ENCODE assay signal across 9 cellular contexts in genomic region chr14:104604461-104605449, GRCh38. TPM values are rescaled to one million over a fixed set of nuclear protein-coding genes. Genes with fewer than 3 reads are reported as not detected.
DNase-seq lines count a peak whose midpoint lies in the region; ATAC-seq and TF ChIP-seq lines count a peak whose summit lies in the region.
"Had no signal": no experiment of that assay in that cellular context is flagged by ENCODE, and none has a peak within 500 bp of the region (broad histone marks: within the 10 kb centered on the region; RNA-seq: fewer than 3 reads in every experiment).

TMEM179 (minus strand) TSS chr14:104604772; CDS start chr14:104604741, 31 bp downstream.

- no peaks in the 10 kb centered on the region for H3K79me2 ChIP-seq in GM23338 (replicated peaks; ENCODE audit: insufficient read depth)
- H3K79me2 ChIP-seq in PC-3 (ENCODE audit: low read length), result no peaks in the 10 kb centered on the region
- no peaks in the 10 kb centered on the region for H3K79me2 ChIP-seq in trophoblast cell (ENCODE audit: control insufficient read depth, insufficient read depth, low read length, poor library complexity)
- no peaks in the 10 kb centered on the region for H3K79me2 ChIP-seq in OCI-LY7 (ENCODE audit: insufficient read depth, low read depth, low read length)

- H3K9me2 ChIP-seq in GM23338 (ENCODE audit: insufficient read depth) (0 out of 2 replicates have a peak, but pooled peaks cover 2% of the 10 kb centered on the region), PC-3 (replicated peaks; ENCODE audit: low read length) (no peaks in the 10 kb centered on the region), OCI-LY7 (ENCODE audit: insufficient read depth, low read length) (no peaks in the 10 kb centered on the region)

- H3K18ac ChIP-seq in trophoblast cell (ENCODE audit: low read length), result no peak within 1 kb of the TSS

- H4K91ac ChIP-seq in trophoblast cell (ENCODE audit: low read depth, low read length), result no peak within 1 kb of the TSS

- H3K14ac ChIP-seq in trophoblast cell (ENCODE audit: low read length), result no peak within 1 kb of the TSS

- H3K9me3 ChIP-seq in PC-3 (ENCODE audit: low read length) (no peaks in the 10 kb centered on the region), trophoblast cell (ENCODE audit: insufficient read depth, low read depth, low read length) (peaks cover 5% of the 10 kb centered on the region), OCI-LY7 (ENCODE audit: low read length) (no peaks in the 10 kb centered on the region)

- H3F3A ChIP-seq in GM23338 (replicated peaks; ENCODE audit: low read depth), result no peaks in the 10 kb centered on the region
- H3F3A ChIP-seq in PC-3 (ENCODE audit: low read length, unreplicated experiment), result no peaks in the 10 kb centered on the region

- CTCF ChIA-PET in PC-3 (lab: Charles Lee), result no interaction called here
- CTCF ChIA-PET in OCI-LY7 (lab: Charles Lee; ENCODE audit: unreplicated experiment), result no interaction called here

- H2BK120ac ChIP-seq in trophoblast cell (ENCODE audit: insufficient read depth, low read length, poor library complexity), result no peak within 1 kb of the TSS

- H3K36me3 ChIP-seq in GM23338 (ENCODE audit: insufficient read depth), result no peaks in the 10 kb centered on the region
- no peaks in the 10 kb centered on the region for H3K36me3 ChIP-seq in PC-3 (ENCODE audit: low read depth, low read length)
- no peaks in the 10 kb centered on the region for H3K36me3 ChIP-seq in trophoblast cell (ENCODE audit: control insufficient read depth in 1 of 2, insufficient read depth in 2 of 2, low read length in 2 of 2)
- H3K36me3 ChIP-seq in OCI-LY7 (ENCODE audit: insufficient read depth, low read length), result no peaks in the 10 kb centered on the region

- H3K27me3 Mint-ChIP-seq in GM23338 (ENCODE audit: insufficient read depth, low read depth, poor library complexity), result peaks cover 25% of the 10 kb centered on the region

- H2AFZ ChIP-seq in GM23338 (peak within 1 kb of the TSS; percentile 92), PC-3 (ENCODE audit: low read length) (no peak within 1 kb of the TSS), trophoblast cell (ENCODE audit: insufficient read depth, low read length, poor library complexity) (no peak within 1 kb of the TSS), OCI-LY7 (ENCODE audit: low read length) (no peak within 1 kb of the TSS)

- H3K4me2 ChIP-seq in GM23338 (peak within 1 kb of the TSS; percentile 87), PC-3 (ENCODE audit: low read length) (no peak within 1 kb of the TSS), trophoblast cell (ENCODE audit: low read length) (peak within 1 kb of the TSS; percentile 51), OCI-LY7 (ENCODE audit: low read length) (no peak within 1 kb of the TSS)

- ATAC-seq in GM23338 (peak; percentile 84), PC-3 (no peak; the same call in 1 of the 2 replicates), GM18502 (IDR thresholded peaks at IDR 0.05; ENCODE audit: poor library complexity, unreplicated experiment) (no peak)

- H4K8ac ChIP-seq in trophoblast cell (ENCODE audit: low read depth, low read length), result no peak within 1 kb of the TSS

- TF ChIP-seq CTCF in GM23338 (conservative IDR thresholded peaks at IDR 0.05; ENCODE audit: low read depth in 2 of 2) (no peak), PC-3 (conservative IDR thresholded peaks at IDR 0.05; ENCODE audit: low read depth, low read length) (no peak), OCI-LY7 (conservative IDR thresholded peaks at IDR 0.05; ENCODE audit: low read length) (no peak)

- intact Hi-C loops in PC-3 (cut with micrococcal nuclease) (no loop called here), OCI-LY7 (cut with micrococcal nuclease; ENCODE audit: unreplicated experiment) (no loop called here)

- H3K4ac ChIP-seq in trophoblast cell (ENCODE audit: low read depth, low read length), result no peak within 1 kb of the TSS

- no peak within 1 kb of the TSS for H2BK12ac ChIP-seq in trophoblast cell (ENCODE audit: low read length)

- peaks cover 6% of the 10 kb centered on the region; the same call in 1 of the 2 replicates for H4K20me1 ChIP-seq in GM23338 (replicated peaks; ENCODE audit: insufficient read depth)
- no peaks in the 10 kb centered on the region for H4K20me1 ChIP-seq in PC-3 (ENCODE audit: low read length)
- no peaks in the 10 kb centered on the region for H4K20me1 ChIP-seq in OCI-LY7 (ENCODE audit: insufficient read depth, low read length)

- H3K4me3 ChIP-seq in GM23338, result peak within 1 kb of the TSS; percentile 61
- H3K4me3 ChIP-seq in PC-3 (ENCODE audit: low read length), result no peak within 1 kb of the TSS
- H3K4me3 ChIP-seq in trophoblast cell (ENCODE audit: low read depth, low read length), result no peak within 1 kb of the TSS
- H3K4me3 ChIP-seq in OCI-LY7 (ENCODE audit: low read depth, low read length, poor library complexity, severe bottlenecking), result no peak within 1 kb of the TSS

- H3K23ac ChIP-seq in trophoblast cell (ENCODE audit: low read length), result no peak within 1 kb of the TSS

- peaks cover 10% of the 10 kb centered on the region; the same call in 1 of the 2 replicates for H3K4me1 ChIP-seq in GM23338 (ENCODE audit: insufficient read depth)
- H3K4me1 ChIP-seq in PC-3 (ENCODE audit: insufficient read depth, low read length), result no peaks in the 10 kb centered on the region
- peaks cover 0 to 3% of the 10 kb centered on the region in 2 experiments for H3K4me1 ChIP-seq in trophoblast cell (ENCODE audit: control insufficient read depth in 1 of 2, insufficient read depth in 2 of 2, low read length in 2 of 2)
- H3K4me1 ChIP-seq in OCI-LY7 (ENCODE audit: insufficient read depth, low read length, poor library complexity, severe bottlenecking), result no peaks in the 10 kb centered on the region

- H3K27ac Mint-ChIP-seq in GM23338, result no peak within 1 kb of the TSS

- peaks cover 21% of the 10 kb centered on the region for H3K27me3 ChIP-seq in GM23338 (ENCODE audit: insufficient read depth)
- peaks cover 66% of the 10 kb centered on the region for H3K27me3 ChIP-seq in PC-3 (ENCODE audit: low read length)
- H3K27me3 ChIP-seq in trophoblast cell (ENCODE audit: insufficient read depth, low read length), result peaks cover 17% of the 10 kb centered on the region

- no peaks in the 10 kb centered on the region; the same call in 2 of the 3 replicates for H3K36me3 Mint-ChIP-seq in GM23338 (ENCODE audit: low read depth)

- H2AK5ac ChIP-seq in trophoblast cell (ENCODE audit: low read length), result no peak within 1 kb of the TSS

- H3K27ac ChIP-seq in GM23338 (ENCODE audit: low read depth) (no peak within 1 kb of the TSS), PC-3 (ENCODE audit: low read length) (no peak within 1 kb of the TSS), trophoblast cell (ENCODE audit: low read depth, low read length) (no peak within 1 kb of the TSS), OCI-LY7 (ENCODE audit: low read depth, low read length, poor library complexity, severe bottlenecking) (no peak within 1 kb of the TSS)

- no TSS peak for BruUV-seq in PC-3 (replicated peaks; lab: Mats Ljungman, UMichigan)
- no TSS peak for BruUV-seq in OCI-LY7 (replicated peaks; lab: Mats Ljungman, UMichigan)

- peak within 1 kb of the TSS; percentile 78 for H3K4me3 Mint-ChIP-seq in GM23338

- no CpG with 5 or more reads among the region's 91 CpGs for WGBS in trophoblast cell (ENCODE audit: extremely low coverage, insufficient coverage, insufficient read length)

- no peak within 1 kb of the TSS for H4K12ac ChIP-seq in trophoblast cell (ENCODE audit: low read depth, low read length)

- no peak within 1 kb of the TSS for H2BK5ac ChIP-seq in trophoblast cell (ENCODE audit: low read depth, low read length, poor library complexity)

- H3K4me1 Mint-ChIP-seq in GM23338, result peaks cover 14% of the 10 kb centered on the region

- H3K79me1 ChIP-seq in trophoblast cell (ENCODE audit: low read length), result no peaks in the 10 kb centered on the region

- POLR2A ChIA-PET in PC-3 (lab: Charles Lee; ENCODE audit: unreplicated experiment), result no interaction called here
- POLR2A ChIA-PET in OCI-LY7 (lab: Charles Lee), result no interaction called here

- H3K9me3 Mint-ChIP-seq in GM23338, result no peaks in the 10 kb centered on the region; the same call in 2 of the 3 replicates

- H3K9ac ChIP-seq in PC-3 (ENCODE audit: low read length), result no peak within 1 kb of the TSS
- no peak within 1 kb of the TSS for H3K9ac ChIP-seq in trophoblast cell (ENCODE audit: low read length)

- DNase-seq in GM23338 (ENCODE audit: low spot score), result peak; percentile 86
- peak; percentile 16 for DNase-seq in PC-3
- DNase-seq in glomerular visceral epithelial cell (ENCODE audit: extremely low spot score), result peak; percentile 18
- DNase-seq in trophoblast cell, result peak in 1 of 2 donors; percentile 70
- DNase-seq in DMS114 treated with DMSO at 0.1 percent for 48 hours (lab: John Stamatoyannopoulos, UW; ENCODE audit: unreplicated experiment), result no peak
- DNase-seq in OCI-LY7 (ENCODE audit: low spot score), result no peak
- DNase-seq in stimulated activated naive CD4-positive, alpha-beta T cell treated with Interleukin-2 at 50 U/mL for 16 hours (lab: John Stamatoyannopoulos, UW), result no peak

TF ChIP-seq in GM23338, 12 proteins besides CTCF, POLR2A, EP300 and RAD21 (continues in another document):
- no peak for TF ChIP-seq ETS1 (IDR thresholded peaks at IDR 0.05)
- no peak for TF ChIP-seq ZNF331 (CRISPR knock-in tag; IDR thresholded peaks at IDR 0.05; ENCODE audit: low read depth)

RNA-seq across cellular contexts. Expression of gene TMEM179, which starts in this region (rescaled TPM):
- total RNA-seq in GM23338 (2014; rRNA removed; shearing (Covaris generic)), result 4.8 and 5.0 TPM in 2 replicates
- 1.0 and 2.2 TPM in 2 replicates for polyA plus RNA-seq in GM23338 (2016; fragmentation: Nextera tagmentation; extraction: Ambion mirVana)
- total RNA-seq in PC-3 (2014; rRNA removed) (not detected in 2 replicates), OCI-LY7 (2022) (not detected in 2 replicates)
- not detected in 2 replicates for polyA plus RNA-seq in trophoblast cell (2013)
- not detected in 2 replicates for total RNA-seq in OCI-LY7 (2014; rRNA removed; shearing (Covaris generic))
- polyA plus RNA-seq: keratinocyte had no signal

Comparison
In these comparisons a context has a peak if more than half of its experiments do, and no peak if none do; other contexts are left out.
1. Peak in DNase-seq in PC-3; RNA of the gene not detected or under 1 TPM.
2. DNase-seq: peak in GM23338 (single experiment) and glomerular visceral epithelial cell (single experiment); none in DMS114 treated with DMSO at 0.1 percent for 48 hours (single experiment), OCI-LY7 (single experiment) and stimulated activated naive CD4-positive, alpha-beta T cell treated with Interleukin-2 at 50 U/mL for 16 hours (single experiment).
3. H3K4me2 ChIP-seq: peak in GM23338 (single experiment) and trophoblast cell (single experiment); none in PC-3 (single experiment) and OCI-LY7 (single experiment).